Comparison of ENCODE assay signal across 8 cellular contexts in the genomic region with DNA sequence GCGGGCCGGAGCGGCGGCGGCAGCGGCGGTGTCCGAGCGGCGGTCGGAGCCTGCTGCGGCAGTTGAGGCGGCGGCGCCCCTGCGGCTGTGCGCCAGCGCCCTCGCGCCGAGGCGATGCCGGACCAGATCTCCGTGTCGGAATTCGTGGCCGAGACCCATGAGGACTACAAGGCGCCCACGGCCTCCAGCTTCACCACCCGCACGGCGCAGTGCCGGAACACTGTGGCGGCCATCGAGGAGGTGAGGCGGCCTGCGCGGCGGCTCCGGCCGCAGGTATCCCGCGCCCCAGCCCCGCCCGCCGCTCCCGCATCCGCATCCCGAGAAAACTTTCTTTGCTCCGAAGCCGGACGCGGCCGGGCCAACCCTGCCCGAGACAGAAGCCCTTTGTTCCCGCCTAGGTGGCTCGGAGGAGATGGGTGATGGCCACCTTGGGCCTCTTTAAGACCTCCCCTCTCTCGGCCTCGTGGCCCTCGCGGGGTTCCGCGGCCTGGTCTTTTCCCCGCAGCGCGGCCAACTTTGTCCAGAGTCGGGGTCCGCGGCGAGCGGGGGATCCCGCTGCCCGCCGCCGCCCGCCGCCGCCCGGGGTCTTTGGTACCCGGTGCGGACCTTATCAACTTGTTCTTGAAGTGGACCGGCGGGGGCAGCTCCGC.
A peak's percentile ranks its signal among the peaks of the same experiment; 100 is the strongest.
DNase-seq lines count a peak whose midpoint lies in the region; ATAC-seq lines count a peak whose summit lies in the region.

No MANE protein-coding gene starts in this region.

- H3K36me3 ChIP-seq in ACC112 (ENCODE audit: insufficient read depth, low read length): peaks cover 3% of the 10 kb centered on the region; the same call in 1 of the 2 replicates

- peak overlapping the region; percentile 99 for H3K4me3 ChIP-seq in ACC112 (ENCODE audit: low read depth, low read length)

- H3K79me2 ChIP-seq in ACC112 (ENCODE audit: control insufficient read depth, insufficient read depth, low read length, unreplicated experiment): peaks cover 56% of the 10 kb centered on the region

- in situ Hi-C loops in KBM-7 (cut with MboI; ENCODE audit: low pct_unique_long_range_greater_than_20kb, low sequenced_read_pairs): no loop called here
- in situ Hi-C loops in T47D (cut with HindIII; ENCODE audit: low pct_unique_long_range_greater_than_20kb, low sequenced_read_pairs): no loop called here

- no peaks in the 10 kb centered on the region for H3K27me3 ChIP-seq in ACC112 (ENCODE audit: insufficient read depth, low read length)
- no peaks in the 10 kb centered on the region for H3K27me3 ChIP-seq in layer of hippocampus (ENCODE audit: control insufficient read depth, insufficient read depth, low read length)

- DNase-seq in KBM-7 (peak; percentile 39), T47D (ENCODE audit: low read depth in 1 of 2, low spot score in 1 of 2) (peak; percentile 26 to 31)
- DNase-seq in stimulated activated naive CD8-positive, alpha-beta T cell treated with anti-CD3 and anti-CD28 coated beads, Interleukin-15, amount 100 ng/mL, for 72 hours: peak; percentile 13 to 14
- no peak for DNase-seq in stimulated activated naive CD4-positive, alpha-beta T cell (lab: John Stamatoyannopoulos, UW)

- H3K4me1 Mint-ChIP-seq in stimulated activated naive CD8-positive, alpha-beta T cell treated with anti-CD3 and anti-CD28 coated beads, Interleukin-15, amount 100 ng/mL, for 72 hours: peaks cover 7% of the 10 kb centered on the region

- H3K4me1 ChIP-seq in ACC112 (ENCODE audit: control insufficient read depth, insufficient read depth, low read length, unreplicated experiment): peaks cover 29% of the 10 kb centered on the region

- H2AFZ ChIP-seq in ACC112 (ENCODE audit: low read length, unreplicated experiment): peak overlapping the region; percentile 36

- H3K27me3 Mint-ChIP-seq in stimulated activated naive CD8-positive, alpha-beta T cell treated with anti-CD3 and anti-CD28 coated beads, Interleukin-15, amount 100 ng/mL, for 72 hours: peaks cover 50% of the 10 kb centered on the region

- peak overlapping the region; percentile 60 to 65 for H3K4me3 Mint-ChIP-seq in stimulated activated naive CD8-positive, alpha-beta T cell treated with anti-CD3 and anti-CD28 coated beads, Interleukin-15, amount 100 ng/mL, for 72 hours

- ATAC-seq in GM18502 (IDR thresholded peaks at IDR 0.05; ENCODE audit: poor library complexity, unreplicated experiment) (peak; percentile 30), HG03196 (IDR thresholded peaks at IDR 0.05; ENCODE audit: unreplicated experiment) (no peak)
- ATAC-seq in stimulated activated naive CD8-positive, alpha-beta T cell treated with anti-CD3 and anti-CD28 coated beads, Interleukin-15, amount 100 ng/mL, for 72 hours: peak; percentile 43

- no peak overlapping the region for H3K27ac Mint-ChIP-seq in stimulated activated naive CD8-positive, alpha-beta T cell treated with anti-CD3 and anti-CD28 coated beads, Interleukin-15, amount 100 ng/mL, for 72 hours

- no peaks in the 10 kb centered on the region for H3K9me3 Mint-ChIP-seq in stimulated activated naive CD8-positive, alpha-beta T cell treated with anti-CD3 and anti-CD28 coated beads, Interleukin-15, amount 100 ng/mL, for 72 hours

- peak overlapping the region; percentile 66 for H3K27ac ChIP-seq in ACC112 (ENCODE audit: low read depth, low read length)
- peak overlapping the region; percentile 73 for H3K27ac ChIP-seq in layer of hippocampus (ENCODE audit: low read depth, low read length)

Comparison
In these comparisons a context has a peak if more than half of its experiments do, and no peak if none do; other contexts are left out.
1. DNase-seq: peak in KBM-7 (single experiment), T47D (2 of 2) and stimulated activated naive CD8-positive, alpha-beta T cell treated with anti-CD3 and anti-CD28 coated beads, Interleukin-15, amount 100 ng/mL, for 72 hours (2 of 2); none in stimulated activated naive CD4-positive, alpha-beta T cell (0 of 6).